Comparison of ENCODE assay signal across 18 cellular contexts in genomic region chr19:33634361-33635091, GRCh38. TPM values are rescaled to one million over a fixed set of nuclear protein-coding genes. Genes with fewer than 3 reads are reported as not detected.
A peak's percentile ranks its signal among the peaks of the same experiment; 100 is the strongest.
DNase-seq lines count a peak whose midpoint lies in the region; FAIRE-seq and TF ChIP-seq lines count a peak whose summit lies in the region.
"Had no signal": no experiment of that assay in that cellular context is flagged by ENCODE, and none has a peak within 500 bp of the region (broad histone marks: within the 10 kb centered on the region; RNA-seq: fewer than 3 reads in every experiment).

No MANE protein-coding gene starts in this region.

- H3K27ac ChIP-seq in astrocyte (ENCODE audit: low read depth, low read length): no peak overlapping the region
- H3K27ac ChIP-seq in MM.1S (ENCODE audit: low read length): no peak overlapping the region
- H3K27ac ChIP-seq: RWPE1 had no signal

- H3K79me2 ChIP-seq in astrocyte (ENCODE audit: insufficient read depth, low read length) (no peaks in the 10 kb centered on the region), MM.1S (ENCODE audit: low read length) (no peaks in the 10 kb centered on the region)

- H3K36me3 Mint-ChIP-seq in astrocyte (ENCODE audit: low read depth, unreplicated experiment) (no peaks in the 10 kb centered on the region), type B pancreatic cell (no peaks in the 10 kb centered on the region)

- TF ChIP-seq CTCF in astrocyte (IDR thresholded peaks at IDR 0.05; ENCODE audit: insufficient read depth, low read depth, low read length) (no peak), type B pancreatic cell (conservative IDR thresholded peaks at IDR 0.05) (no peak), MM.1S (IDR thresholded peaks at IDR 0.05; ENCODE audit: low read length) (no peak)

- H3K9ac ChIP-seq in astrocyte (ENCODE audit: low read length): no peak overlapping the region
- H3K9ac ChIP-seq in MM.1S (ENCODE audit: low read length): no peak overlapping the region

- H3K9me2 ChIP-seq in MM.1S (replicated peaks; ENCODE audit: insufficient read depth, low read length): no peaks in the 10 kb centered on the region

- no peaks in the 10 kb centered on the region for H4K20me1 ChIP-seq in astrocyte (ENCODE audit: insufficient read depth, low read length)
- no peaks in the 10 kb centered on the region for H4K20me1 ChIP-seq in MM.1S (ENCODE audit: insufficient read depth, low read length)

- FAIRE-seq in astrocyte (lab: Jason Lieb, UNC): no peak
- FAIRE-seq: A204.1, D721Med had no signal

- H3K36me3 ChIP-seq in astrocyte (ENCODE audit: insufficient read depth, low read length): no peaks in the 10 kb centered on the region
- H3K36me3 ChIP-seq in MM.1S (replicated peaks; ENCODE audit: insufficient read depth, low read length): no peaks in the 10 kb centered on the region
- H3K36me3 ChIP-seq: BE2C had no signal

- peaks cover 1% of the 10 kb centered on the region for H3K4me1 Mint-ChIP-seq in astrocyte (ENCODE audit: low read depth, unreplicated experiment)
- peaks cover 14% of the 10 kb centered on the region for H3K4me1 Mint-ChIP-seq in type B pancreatic cell (ENCODE audit: unreplicated experiment)

- no peak overlapping the region for H2AFZ ChIP-seq in astrocyte (ENCODE audit: low read depth, low read length)
- no peak overlapping the region for H2AFZ ChIP-seq in MM.1S (ENCODE audit: low read length)

- H3F3A ChIP-seq in MM.1S (ENCODE audit: insufficient read depth, low read length): no peaks in the 10 kb centered on the region

- no peaks in the 10 kb centered on the region for H3K27me3 ChIP-seq in astrocyte (ENCODE audit: insufficient read depth, low read length)
- no peaks in the 10 kb centered on the region; the same call in 1 of the 2 replicates for H3K27me3 ChIP-seq in MM.1S (replicated peaks; ENCODE audit: insufficient read depth, low read length)
- H3K27me3 ChIP-seq: BE2C had no signal

- H3K9me3 Mint-ChIP-seq in astrocyte (ENCODE audit: unreplicated experiment): peaks cover 2% of the 10 kb centered on the region
- no peaks in the 10 kb centered on the region for H3K9me3 Mint-ChIP-seq in type B pancreatic cell

- H3K27ac Mint-ChIP-seq in astrocyte (ENCODE audit: unreplicated experiment) (peak overlapping the region; percentile 18), type B pancreatic cell (no peak overlapping the region)
- H3K27ac Mint-ChIP-seq: IgD-negative memory B cell had no signal

- H3K4me2 ChIP-seq in astrocyte (ENCODE audit: low read length) (no peak overlapping the region), MM.1S (ENCODE audit: low read depth, low read length) (no peak overlapping the region)

- H3K9me3 ChIP-seq in astrocyte (ENCODE audit: insufficient read depth, low read depth, low read length) (no peaks in the 10 kb centered on the region), MM.1S (replicated peaks; ENCODE audit: insufficient read depth, low read length) (no peaks in the 10 kb centered on the region)
- H3K9me3 ChIP-seq: BE2C had no signal

- DNase-seq in activated CD8-positive, alpha-beta memory T cell treated with anti-CD3 and anti-CD28 coated beads, Interleukin-2, amount 50 U/mL, for 48 hours: peak; percentile 13
- no peak for DNase-seq in activated CD8-positive, alpha-beta memory T cell treated with anti-CD3 and anti-CD28 coated beads, Interleukin-2, amount 50 U/mL, for 4 hours
- DNase-seq in astrocyte (ENCODE audit: low read depth) (no peak), mesenteric fat pad (ENCODE audit: low spot score) (peak; percentile 62), type B pancreatic cell (ENCODE audit: extremely low spot score, unreplicated experiment) (peak; percentile 54), MM.1S (no peak), A172 (ENCODE audit: low spot score) (no peak), DMS153 treated with DMSO at 0.1 percent for 48 hours (lab: John Stamatoyannopoulos, UW; ENCODE audit: unreplicated experiment) (no peak)
- DNase-seq: BE2C, DMS79, MV-4-11, NCI-H1417, NCI-H1694 treated with DMSO at 0.1 percent for 48 hours, NCI-H69 had no signal

- H3K4me3 ChIP-seq in astrocyte (ENCODE audit: insufficient read depth, low read depth, low read length) (no peak overlapping the region), MM.1S (ENCODE audit: low read length) (no peak overlapping the region)

- H3K4me1 ChIP-seq in astrocyte (ENCODE audit: insufficient read depth, low read length): no peaks in the 10 kb centered on the region
- H3K4me1 ChIP-seq in MM.1S (ENCODE audit: low read length): peaks cover 15% of the 10 kb centered on the region

- H3K27me3 Mint-ChIP-seq in astrocyte (ENCODE audit: low read depth, unreplicated experiment): peaks cover 49% of the 10 kb centered on the region
- peaks cover 50% of the 10 kb centered on the region for H3K27me3 Mint-ChIP-seq in type B pancreatic cell

- H3K4me3 Mint-ChIP-seq in astrocyte (ENCODE audit: unreplicated experiment) (no peak overlapping the region), type B pancreatic cell (no peak overlapping the region)
- H3K4me3 Mint-ChIP-seq: IgD-negative memory B cell had no signal

RNA-seq across cellular contexts. Expression of gene CHST8, which starts 12.8 kb away (rescaled TPM):
- not detected in 2 replicates for total RNA-seq in astrocyte
- total RNA-seq in mesenteric fat pad: 1.4 TPM
- 5.7 and 10.8 TPM in 2 replicates for total RNA-seq in type B pancreatic cell (ENCODE audit: low replicate concordance)
- not detected in 2 replicates for total RNA-seq in A172 (2014; rRNA removed; shearing (Covaris generic))

Comparison
In these comparisons a context has a peak if more than half of its experiments do, and no peak if none do; other contexts are left out.
1. DNase-seq: peak in activated CD8-positive, alpha-beta memory T cell treated with anti-CD3 and anti-CD28 coated beads, Interleukin-2, amount 50 U/mL, for 48 hours (single experiment), mesenteric fat pad (single experiment) and type B pancreatic cell (single experiment); none in activated CD8-positive, alpha-beta memory T cell treated with anti-CD3 and anti-CD28 coated beads, Interleukin-2, amount 50 U/mL, for 4 hours (single experiment), astrocyte (single experiment), MM.1S (single experiment), A172 (single experiment) and DMS153 treated with DMSO at 0.1 percent for 48 hours (single experiment).